ENCODE assay signal across 24 cellular contexts in the genomic region with DNA sequence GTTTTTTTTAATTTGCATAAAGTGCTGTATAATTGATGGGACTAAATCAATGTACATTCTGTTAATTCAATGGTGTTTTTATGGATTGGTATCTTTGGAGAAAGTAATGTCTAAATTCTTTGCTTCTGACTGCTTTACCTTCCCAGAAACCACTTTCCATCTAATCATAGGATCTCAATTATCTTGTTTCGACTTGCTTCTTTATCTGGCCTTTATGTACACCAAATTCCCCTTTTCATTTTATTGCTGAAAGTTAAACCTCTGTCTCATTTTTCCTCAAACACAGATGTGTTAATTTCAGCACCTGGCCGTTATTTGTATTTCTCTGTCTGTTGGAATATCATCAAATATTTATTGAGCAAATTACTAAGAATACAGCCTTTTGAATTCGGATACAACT.
"Had no signal": no experiment of that assay in that cellular context is flagged by ENCODE, and none has a peak within 500 bp of the region (broad histone marks: within the 10 kb centered on the region; RNA-seq: fewer than 3 reads in every experiment).

No MANE protein-coding gene starts in this region.

- H3K36me3 ChIP-seq: gastroesophageal sphincter, heart left ventricle, left lung, prostate gland, right atrium auricular region, sigmoid colon, stomach, thyroid gland, vagina had no signal

- ATAC-seq: effector memory CD8-positive, alpha-beta T cell; esophagus mucosa; gastroesophageal sphincter; heart left ventricle; left cardiac atrium; left lung; naive thymus-derived CD8-positive, alpha-beta T cell; stimulated activated effector memory CD8-positive, alpha-beta T cell treated with anti-CD3 and anti-CD28 coated beads, Interleukin-12 subunit alpha, Interleukin-12 subunit beta, amount 100 ng/mL, for 72 hours had no signal

- H3K27me3 ChIP-seq: gastroesophageal sphincter, heart left ventricle, hepatocyte, left lung, right atrium auricular region, sigmoid colon, stomach, thyroid gland, vagina had no signal

- H3K4me3 ChIP-seq: gastroesophageal sphincter, heart left ventricle, hepatocyte, left lung, prostate gland, right atrium auricular region, sigmoid colon, stomach, thyroid gland, vagina had no signal

- DNase-seq: cortex of kidney; effector memory CD8-positive, alpha-beta T cell; foreskin fibroblast; heart left ventricle; left cardiac atrium; left lung; mesendoderm; naive thymus-derived CD8-positive, alpha-beta T cell; nephron progenitor cell; nucleus accumbens; sigmoid colon; stimulated activated CD4-positive, alpha-beta T cell treated with anti-CD3 and anti-CD28 coated beads, Interleukin-2, amount 100 ng/mL, for 24 hours; stimulated activated CD4-positive, alpha-beta T cell treated with anti-CD3 and anti-CD28 coated beads, Interleukin-4, amount 100 ng/mL, for 24 hours; stimulated activated naive CD4-positive, alpha-beta T cell treated with Interleukin-2 at 50 U/mL for 16 hours; stomach; thyroid gland; trophoblast cell had no signal
